ENCODE assay signal across 12 cellular contexts in genomic region chr21:42526379-42526727, GRCh38. TPM values are rescaled to one million over a fixed set of nuclear protein-coding genes. Genes with fewer than 3 reads are reported as not detected.
DNase-seq lines count a peak whose midpoint lies in the region; ATAC-seq and TF ChIP-seq lines count a peak whose summit lies in the region.
"Had no signal": no experiment of that assay in that cellular context is flagged by ENCODE, and none has a peak within 500 bp of the region (broad histone marks: within the 10 kb centered on the region; RNA-seq: fewer than 3 reads in every experiment).

No MANE protein-coding gene starts in this region.

- no peaks in the 10 kb centered on the region for H3K79me2 ChIP-seq in OCI-LY1 (ENCODE audit: insufficient read depth, low read length)

- H4K20me1 ChIP-seq in OCI-LY1 (ENCODE audit: insufficient read depth, low read length): no peaks in the 10 kb centered on the region

- peaks cover 14% of the 10 kb centered on the region; the same call in 1 of the 2 replicates for H3K36me3 ChIP-seq in OCI-LY1 (ENCODE audit: insufficient read depth, low read length)
- H3K36me3 ChIP-seq in left ventricle myocardium inferior: peaks cover 3% of the 10 kb centered on the region
- no peaks in the 10 kb centered on the region for H3K36me3 ChIP-seq in prostate gland
- H3K36me3 ChIP-seq: SJSA1 had no signal

- 55% methylated on average over 9 of the region's 9 CpGs for WGBS in prostate gland

- intact Hi-C loops in left ventricle myocardium inferior (cut with micrococcal nuclease) (no loop called here), prostate gland (cut with DNase I) (no loop called here)

- H3K9ac ChIP-seq in OCI-LY1 (ENCODE audit: low read length): peak overlapping the region; percentile 66; the same call in 1 of the 2 replicates

- H3K27ac ChIP-seq in OCI-LY1 (ENCODE audit: low read depth, low read length, poor library complexity, severe bottlenecking): peak overlapping the region; percentile 97
- peak overlapping the region; percentile 52 for H3K27ac ChIP-seq in left ventricle myocardium inferior (replicated peaks)
- H3K27ac ChIP-seq in prostate gland: peak overlapping the region; percentile 90 to 95
- H3K27ac ChIP-seq: SJSA1 had no signal

- H3F3A ChIP-seq in OCI-LY1 (ENCODE audit: insufficient read depth, low read length): 0 out of 2 replicates have a peak, but pooled peaks cover 7% of the 10 kb centered on the region

- TF ChIP-seq POLR2A in prostate gland (IDR thresholded peaks at IDR 0.05): no peak

- no peaks in the 10 kb centered on the region for H3K9me2 ChIP-seq in OCI-LY1 (ENCODE audit: low read depth, low read length)

- no peaks in the 10 kb centered on the region for H3K27me3 ChIP-seq in OCI-LY1 (ENCODE audit: insufficient read depth, low read length)
- no peaks in the 10 kb centered on the region for H3K27me3 ChIP-seq in left ventricle myocardium inferior (ENCODE audit: low read depth)
- H3K27me3 ChIP-seq in prostate gland (replicated peaks; ENCODE audit: insufficient read depth): no peaks in the 10 kb centered on the region
- H3K27me3 ChIP-seq: left lung, SJSA1 had no signal

- H3K4me2 ChIP-seq in OCI-LY1 (ENCODE audit: low read length): peak overlapping the region; percentile 89

- H3K9me3 ChIP-seq in OCI-LY1 (ENCODE audit: low read length): no peaks in the 10 kb centered on the region
- H3K9me3 ChIP-seq in left ventricle myocardium inferior (replicated peaks): no peaks in the 10 kb centered on the region
- H3K9me3 ChIP-seq in prostate gland: no peaks in the 10 kb centered on the region
- H3K9me3 ChIP-seq: left lung, SJSA1 had no signal

- H2AFZ ChIP-seq in OCI-LY1 (ENCODE audit: low read length): no peak overlapping the region

- no peak for ATAC-seq in GM21737 (IDR thresholded peaks at IDR 0.05; ENCODE audit: unreplicated experiment)
- ATAC-seq: activated CD8-positive, alpha-beta T cell treated with anti-CD3 and anti-CD28 coated beads, Interleukin-2, amount 10 ng/mL, durations not matched to agents 7 days and 5 days; left lung had no signal

- H3K4me3 ChIP-seq in OCI-LY1 (ENCODE audit: low read depth, low read length, poor library complexity, severe bottlenecking): peak overlapping the region; percentile 47
- H3K4me3 ChIP-seq in left ventricle myocardium inferior: no peak overlapping the region
- no peak overlapping the region for H3K4me3 ChIP-seq in prostate gland
- H3K4me3 ChIP-seq: left lung, SJSA1 had no signal

- DNase-seq in HT-29 (ENCODE audit: low spot score): peak; percentile 80
- peak; percentile 39 for DNase-seq in left ventricle myocardium inferior
- DNase-seq in prostate gland (ENCODE audit: low spot score): no peak
- no peak for DNase-seq in H4 (ENCODE audit: low spot score)
- no peak for DNase-seq in SIG-M5 (lab: John Stamatoyannopoulos, UW)
- no peak for DNase-seq in nucleus accumbens (lab: John Stamatoyannopoulos, UW)
- DNase-seq: activated CD8-positive, alpha-beta T cell treated with anti-CD3 and anti-CD28 coated beads, Interleukin-2, amount 10 ng/mL, durations not matched to agents 7 days and 5 days; NCI-H1105 had no signal

- H3K4me1 ChIP-seq in OCI-LY1 (ENCODE audit: insufficient read depth, low read length, severe bottlenecking) (peaks cover 83% of the 10 kb centered on the region), left ventricle myocardium inferior (peaks cover 47% of the 10 kb centered on the region), prostate gland (replicated peaks) (peaks cover 43% of the 10 kb centered on the region)

- no peak for TF ChIP-seq CTCF in OCI-LY1 (IDR thresholded peaks at IDR 0.05; ENCODE audit: low read length)
- no peak for TF ChIP-seq CTCF in left ventricle myocardium inferior (IDR thresholded peaks at IDR 0.05; ENCODE audit: borderline replicate concordance)
- no peak for TF ChIP-seq CTCF in prostate gland (IDR thresholded peaks at IDR 0.05)

RNA-seq across cellular contexts. Expression of gene SLC37A1, which starts 12.7 kb away (rescaled TPM):
- total RNA-seq in HT-29 (2014; rRNA removed; shearing (Covaris generic)): 96.0 and 102 TPM in 2 replicates
- total RNA-seq in left ventricle myocardium inferior: 3.8 TPM
- total RNA-seq in prostate gland: 10 to 100 TPM; 44.2 to 49.6 TPM
- total RNA-seq in H4 (2014; rRNA removed; shearing (Covaris generic)): 6.7 and 9.2 TPM in 2 replicates

RNA-seq across cellular contexts. Expression of gene RSPH1, which starts 30.3 kb away (rescaled TPM):
- total RNA-seq in HT-29 (2014; rRNA removed; shearing (Covaris generic)): 1.9 and 2.7 TPM in 2 replicates
- not detected for total RNA-seq in left ventricle myocardium inferior
- total RNA-seq in prostate gland: 1 to 10 TPM; 1.6 to 2.6 TPM
- total RNA-seq in H4 (2014; rRNA removed; shearing (Covaris generic)): not detected in 2 replicates
- total RNA-seq: activated CD8-positive, alpha-beta T cell treated with anti-CD3 and anti-CD28 coated beads, Interleukin-2, amount 10 ng/mL, durations not matched to agents 7 days and 5 days; SJSA1 had no signal

Comparison
In these comparisons a context has a peak if more than half of its experiments do, and no peak if none do; other contexts are left out.
1. DNase-seq: peak in HT-29 (single experiment) and left ventricle myocardium inferior (single experiment); none in prostate gland (single experiment), H4 (single experiment), SIG-M5 (single experiment) and nucleus accumbens (0 of 56).
2. Peak in every context shown above with its lines, with median percentiles within 50 percentile points of each other: H3K27ac ChIP-seq.